8 cellular contexts compared by ENCODE assay signal in genomic region chr22:28772633-28773460, GRCh38. TPM values are rescaled to one million over a fixed set of nuclear protein-coding genes. Genes with fewer than 3 reads are reported as not detected.
DNase-seq lines count a peak whose midpoint lies in the region; ATAC-seq, FAIRE-seq and TF ChIP-seq lines count a peak whose summit lies in the region.

TSS of gene CCDC117 (plus strand) at chr22:28772695. CDS start at chr22:28772850, 155 bp downstream.

- CTCF ChIA-PET in mammary epithelial cell (lab: Charles Lee; ENCODE audit: low non-redundant PET), result interaction anchor here (0.6 kb wide), 2 partner anchors 35 to 63 kb away, joined by 5 to 6 read pairs; no protein-coding TSS in a partner anchor

- in situ Hi-C loops in mammary epithelial cell (cut with MboI; ENCODE audit: low sequenced_read_pairs in 2 of 2), result no loop called here

- FAIRE-seq in small intestine (lab: Jason Lieb, UNC), result no peak

- H3K79me2 ChIP-seq in mammary epithelial cell (ENCODE audit: insufficient read depth, low read length), result peaks cover 48% of the 10 kb centered on the region

- peak; percentile 93 for DNase-seq in AG08396 (ENCODE audit: low spot score)
- DNase-seq in NCI-H2196 treated with DMSO at 0.1 percent for 48 hours (lab: John Stamatoyannopoulos, UW; ENCODE audit: unreplicated experiment), result peak; percentile 46
- DNase-seq in mammary epithelial cell, result peak; percentile 86
- DNase-seq in iPS-NIHi11 (ENCODE audit: low spot score), result peak; percentile 94
- peak; percentile 93 for DNase-seq in small intestine

- TF ChIP-seq CTCF in WI38 (IDR thresholded peaks at IDR 0.05; ENCODE audit: low read depth, low read length) (no peak), mammary epithelial cell (conservative IDR thresholded peaks at IDR 0.05 in 1 of 2, IDR thresholded peaks at IDR 0.05 in 1 of 2; ENCODE audit: extremely low read depth in 1 of 2, insufficient read depth in 1 of 2, low read depth in 1 of 2, low read length in 2 of 2) (peak in 1 of 2 donors; percentile 19)

- peaks cover 5% of the 10 kb centered on the region for H3K4me1 ChIP-seq in mammary epithelial cell (ENCODE audit: insufficient read depth, low read length)
- H3K4me1 ChIP-seq in small intestine (ENCODE audit: control insufficient read depth in 2 of 2, insufficient read depth in 1 of 2, low read depth in 1 of 2, low read length in 1 of 2), result peaks cover 0 to 3% of the 10 kb centered on the region in 2 donors

- ATAC-seq in GM18907 (IDR thresholded peaks at IDR 0.05; ENCODE audit: unreplicated experiment) (peak; percentile 88), HG03139 (IDR thresholded peaks at IDR 0.05; ENCODE audit: unreplicated experiment) (peak; percentile 88)

- no peaks in the 10 kb centered on the region for H3K27me3 ChIP-seq in mammary epithelial cell (ENCODE audit: insufficient read depth, low read length)
- no peaks in the 10 kb centered on the region for H3K27me3 ChIP-seq in small intestine (ENCODE audit: control insufficient read depth in 2 of 2, insufficient read depth in 2 of 2, low read length in 2 of 2)

- H3K36me3 ChIP-seq in mammary epithelial cell (ENCODE audit: insufficient read depth, low read length) (peaks cover 15% of the 10 kb centered on the region), small intestine (ENCODE audit: control insufficient read depth in 2 of 2, insufficient read depth in 2 of 2, low read length in 2 of 2) (peaks cover 0 to 4% of the 10 kb centered on the region in 2 donors)

- intact Hi-C loops in mammary epithelial cell (cut with micrococcal nuclease), result loop anchor here (1.0 to 2.0 kb wide), 4 partner anchors 26 to 60 kb away; partner anchors contain the start of gene HSCB

- H3K4me2 ChIP-seq in mammary epithelial cell (ENCODE audit: insufficient read depth, low read depth, low read length), result peak within 1 kb of the TSS; percentile 92

- no peaks in the 10 kb centered on the region for H3K9me3 ChIP-seq in mammary epithelial cell (replicated peaks; ENCODE audit: insufficient read depth, low read length)
- H3K9me3 ChIP-seq in small intestine (ENCODE audit: control insufficient read depth, low read depth), result no peaks in the 10 kb centered on the region

- WGBS in mammary epithelial cell (ENCODE audit: low coverage, missing lambda C conversion rate), result 0% methylated on average over 4 of the region's 92 CpGs
- WGBS in small intestine, 3 donors, result 0 to 1% (median 0%) methylated on average over 60 to 92 of the region's 92 CpGs

- no TSS peak for BruUV-seq in mammary epithelial cell (replicated peaks; lab: Mats Ljungman, UMichigan)

- H3K4me3 ChIP-seq in WI38 (ENCODE audit: low read depth, low read length), result peak within 1 kb of the TSS; percentile 84
- peak within 1 kb of the TSS; percentile 80 to 96 (median 83) for H3K4me3 ChIP-seq in mammary epithelial cell (replicated peaks in 1 of 3; ENCODE audit: insufficient read depth in 1 of 3, low read depth in 2 of 3, low read length in 3 of 3)
- H3K4me3 ChIP-seq in small intestine (ENCODE audit: low read depth in 1 of 2, low read length in 2 of 2), result peak within 1 kb of the TSS; percentile 84 to 91

- peak within 1 kb of the TSS; percentile 98 for H2AFZ ChIP-seq in mammary epithelial cell (ENCODE audit: low read depth, low read length)

- dilution Hi-C loops in mammary epithelial cell (cut with HindIII; ENCODE audit: low sequenced_read_pairs), result no loop called here

- peak within 1 kb of the TSS; percentile 87 for H3K27ac ChIP-seq in mammary epithelial cell (ENCODE audit: insufficient read depth, low read depth, low read length)
- peak within 1 kb of the TSS; percentile 85 to 96 for H3K27ac ChIP-seq in small intestine (ENCODE audit: low read depth in 1 of 2, low read length in 1 of 2)

- H3K9ac ChIP-seq in mammary epithelial cell (ENCODE audit: insufficient read depth, low read length), result peak within 1 kb of the TSS; percentile 85

- H4K20me1 ChIP-seq in mammary epithelial cell (ENCODE audit: insufficient read depth, low read length), result no peaks in the 10 kb centered on the region

RNA-seq across cellular contexts. Expression of gene CCDC117, which starts in this region (rescaled TPM):
- 10 to 100 TPM; 10.6 to 16.0 TPM for total RNA-seq in mammary epithelial cell
- polyA plus RNA-seq in mammary epithelial cell (3.8 TPM), small intestine (10 to 100 TPM in 1 of 3 donors, 1 to 10 TPM in 2; 7.8 to 10.3 (median 8.5) TPM)
- 9.2 TPM for polyA minus RNA-seq in mammary epithelial cell

Comparison
In these comparisons a context has a peak if more than half of its experiments do, and no peak if none do; other contexts are left out.
1. Peak in every context shown above with its lines: DNase-seq, ATAC-seq, H3K4me3 ChIP-seq and H3K27ac ChIP-seq.